ENCODE assay signal across 1 cellular context in the genomic region with DNA sequence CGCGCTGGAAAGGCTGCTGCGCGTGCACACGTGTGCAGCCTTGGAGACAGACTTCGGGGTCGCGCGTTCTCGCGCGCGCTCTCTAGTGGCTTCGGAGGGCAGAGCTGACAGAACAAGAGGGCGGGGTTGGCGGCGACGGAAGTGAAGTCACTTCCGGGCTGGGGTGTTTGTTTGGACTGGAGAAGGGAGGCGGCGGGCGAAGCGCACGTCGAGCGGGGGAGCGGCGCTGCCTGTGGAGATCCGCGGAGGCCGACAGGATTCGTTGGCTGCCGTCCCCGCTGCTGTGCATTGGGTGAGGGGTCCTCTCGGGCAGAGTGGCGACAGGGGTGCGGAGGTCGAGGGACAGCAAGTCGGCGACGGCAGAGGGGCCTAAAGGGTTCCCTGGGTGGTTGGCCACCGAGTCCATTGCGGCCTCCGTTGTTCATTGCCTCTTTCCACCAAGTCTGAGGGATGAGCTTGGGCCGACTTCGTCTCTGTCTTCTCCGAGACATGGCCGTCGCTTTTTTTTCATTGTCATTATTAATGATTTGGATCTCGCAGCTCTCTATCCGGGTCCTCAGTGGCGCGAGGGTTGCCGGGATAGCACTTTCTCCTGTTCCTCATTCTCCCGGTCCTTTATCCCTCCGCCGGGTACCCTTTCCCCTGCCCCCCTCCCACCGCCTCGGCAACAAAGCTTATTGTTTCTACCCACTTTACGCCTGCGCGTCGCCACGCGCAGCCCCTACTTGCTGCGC.
TF ChIP-seq lines count a peak whose summit lies in the region.

A gene with protein sequence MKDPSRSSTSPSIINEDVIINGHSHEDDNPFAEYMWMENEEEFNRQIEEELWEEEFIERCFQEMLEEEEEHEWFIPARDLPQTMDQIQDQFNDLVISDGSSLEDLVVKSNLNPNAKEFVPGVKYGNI (plus strand): TSS at position 166 of the 734 bp plus-strand sequence. CDS start 21,931 bp downstream, outside the sequence.

TF ChIP-seq in HepG2, 621 proteins besides CTCF, POLR2A, EP300 and RAD21 (continued from another document and continues in another):
- TF ChIP-seq, protein P1, sequence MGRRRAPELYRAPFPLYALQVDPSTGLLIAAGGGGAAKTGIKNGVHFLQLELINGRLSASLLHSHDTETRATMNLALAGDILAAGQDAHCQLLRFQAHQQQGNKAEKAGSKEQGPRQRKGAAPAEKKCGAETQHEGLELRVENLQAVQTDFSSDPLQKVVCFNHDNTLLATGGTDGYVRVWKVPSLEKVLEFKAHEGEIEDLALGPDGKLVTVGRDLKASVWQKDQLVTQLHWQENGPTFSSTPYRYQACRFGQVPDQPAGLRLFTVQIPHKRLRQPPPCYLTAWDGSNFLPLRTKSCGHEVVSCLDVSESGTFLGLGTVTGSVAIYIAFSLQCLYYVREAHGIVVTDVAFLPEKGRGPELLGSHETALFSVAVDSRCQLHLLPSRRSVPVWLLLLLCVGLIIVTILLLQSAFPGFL (CRISPR knock-in tag; IDR thresholded peaks at IDR 0.05), result no peak
- TF ChIP-seq KDM2A (CRISPR knock-in tag; IDR thresholded peaks at IDR 0.05; ENCODE audit: borderline replicate concordance, low read depth), result peak; percentile 84; the same call in 1 of the 2 replicates
- TF ChIP-seq ZNF343 (CRISPR knock-in tag; IDR thresholded peaks at IDR 0.05), result peak; percentile 29; the same call in 1 of the 2 replicates
- peak; percentile 70; the same call in 1 of the 2 replicates for TF ChIP-seq ATF1 (CRISPR knock-in tag; IDR thresholded peaks at IDR 0.05)
- no peak for TF ChIP-seq SALL2 (CRISPR knock-in tag; IDR thresholded peaks at IDR 0.05)
- peak; percentile 97 for TF ChIP-seq ZNF776 (CRISPR knock-in tag; IDR thresholded peaks at IDR 0.05)
- TF ChIP-seq, protein P2, sequence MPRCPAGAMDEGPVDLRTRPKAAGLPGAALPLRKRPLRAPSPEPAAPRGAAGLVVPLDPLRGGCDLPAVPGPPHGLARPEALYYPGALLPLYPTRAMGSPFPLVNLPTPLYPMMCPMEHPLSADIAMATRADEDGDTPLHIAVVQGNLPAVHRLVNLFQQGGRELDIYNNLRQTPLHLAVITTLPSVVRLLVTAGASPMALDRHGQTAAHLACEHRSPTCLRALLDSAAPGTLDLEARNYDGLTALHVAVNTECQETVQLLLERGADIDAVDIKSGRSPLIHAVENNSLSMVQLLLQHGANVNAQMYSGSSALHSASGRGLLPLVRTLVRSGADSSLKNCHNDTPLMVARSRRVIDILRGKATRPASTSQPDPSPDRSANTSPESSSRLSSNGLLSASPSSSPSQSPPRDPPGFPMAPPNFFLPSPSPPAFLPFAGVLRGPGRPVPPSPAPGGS (CRISPR knock-in tag; IDR thresholded peaks at IDR 0.05), result peak; percentile 44; the same call in 1 of the 2 replicates
- no peak for TF ChIP-seq ZNF329 (CRISPR knock-in tag; IDR thresholded peaks at IDR 0.05; ENCODE audit: low read depth)
- TF ChIP-seq, protein P3, sequence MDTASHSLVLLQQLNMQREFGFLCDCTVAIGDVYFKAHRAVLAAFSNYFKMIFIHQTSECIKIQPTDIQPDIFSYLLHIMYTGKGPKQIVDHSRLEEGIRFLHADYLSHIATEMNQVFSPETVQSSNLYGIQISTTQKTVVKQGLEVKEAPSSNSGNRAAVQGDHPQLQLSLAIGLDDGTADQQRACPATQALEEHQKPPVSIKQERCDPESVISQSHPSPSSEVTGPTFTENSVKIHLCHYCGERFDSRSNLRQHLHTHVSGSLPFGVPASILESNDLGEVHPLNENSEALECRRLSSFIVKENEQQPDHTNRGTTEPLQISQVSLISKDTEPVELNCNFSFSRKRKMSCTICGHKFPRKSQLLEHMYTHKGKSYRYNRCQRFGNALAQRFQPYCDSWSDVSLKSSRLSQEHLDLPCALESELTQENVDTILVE (CRISPR knock-in tag; IDR thresholded peaks at IDR 0.05), result peak; percentile 32; the same call in 1 of the 2 replicates
- TF ChIP-seq, protein P4, sequence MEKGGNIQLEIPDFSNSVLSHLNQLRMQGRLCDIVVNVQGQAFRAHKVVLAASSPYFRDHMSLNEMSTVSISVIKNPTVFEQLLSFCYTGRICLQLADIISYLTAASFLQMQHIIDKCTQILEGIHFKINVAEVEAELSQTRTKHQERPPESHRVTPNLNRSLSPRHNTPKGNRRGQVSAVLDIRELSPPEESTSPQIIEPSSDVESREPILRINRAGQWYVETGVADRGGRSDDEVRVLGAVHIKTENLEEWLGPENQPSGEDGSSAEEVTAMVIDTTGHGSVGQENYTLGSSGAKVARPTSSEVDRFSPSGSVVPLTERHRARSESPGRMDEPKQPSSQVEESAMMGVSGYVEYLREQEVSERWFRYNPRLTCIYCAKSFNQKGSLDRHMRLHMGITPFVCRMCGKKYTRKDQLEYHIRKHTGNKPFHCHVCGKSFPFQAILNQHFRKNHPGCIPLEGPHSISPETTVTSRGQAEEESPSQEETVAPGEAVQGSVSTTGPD (CRISPR knock-in tag; IDR thresholded peaks at IDR 0.05), result peak; percentile 71; the same call in 1 of the 2 replicates
- peak; percentile 78; the same call in 1 of the 2 replicates for TF ChIP-seq ZFP37 (CRISPR knock-in tag; IDR thresholded peaks at IDR 0.05; ENCODE audit: borderline replicate concordance)
- no peak for TF ChIP-seq THYN1 (CRISPR knock-in tag; IDR thresholded peaks at IDR 0.05; ENCODE audit: borderline replicate concordance, low read depth)
- TF ChIP-seq KDM1A (CRISPR knock-in tag; IDR thresholded peaks at IDR 0.05), result no peak
- TF ChIP-seq, protein P5, sequence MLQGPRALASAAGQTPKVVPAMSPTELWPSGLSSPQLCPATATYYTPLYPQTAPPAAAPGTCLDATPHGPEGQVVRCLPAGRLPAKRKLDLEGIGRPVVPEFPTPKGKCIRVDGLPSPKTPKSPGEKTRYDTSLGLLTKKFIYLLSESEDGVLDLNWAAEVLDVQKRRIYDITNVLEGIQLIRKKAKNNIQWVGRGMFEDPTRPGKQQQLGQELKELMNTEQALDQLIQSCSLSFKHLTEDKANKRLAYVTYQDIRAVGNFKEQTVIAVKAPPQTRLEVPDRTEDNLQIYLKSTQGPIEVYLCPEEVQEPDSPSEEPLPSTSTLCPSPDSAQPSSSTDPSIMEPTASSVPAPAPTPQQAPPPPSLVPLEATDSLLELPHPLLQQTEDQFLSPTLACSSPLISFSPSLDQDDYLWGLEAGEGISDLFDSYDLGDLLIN (CRISPR knock-in tag; IDR thresholded peaks at IDR 0.05; ENCODE audit: borderline replicate concordance), result no peak
- TF ChIP-seq ZNF607 (CRISPR knock-in tag; IDR thresholded peaks at IDR 0.05; ENCODE audit: borderline replicate concordance), result peak; percentile 85; the same call in 1 of the 2 replicates
- TF ChIP-seq MBD4 (IDR thresholded peaks at IDR 0.05; ENCODE audit: borderline replicate concordance, low read length), result no peak
- TF ChIP-seq, protein P6, sequence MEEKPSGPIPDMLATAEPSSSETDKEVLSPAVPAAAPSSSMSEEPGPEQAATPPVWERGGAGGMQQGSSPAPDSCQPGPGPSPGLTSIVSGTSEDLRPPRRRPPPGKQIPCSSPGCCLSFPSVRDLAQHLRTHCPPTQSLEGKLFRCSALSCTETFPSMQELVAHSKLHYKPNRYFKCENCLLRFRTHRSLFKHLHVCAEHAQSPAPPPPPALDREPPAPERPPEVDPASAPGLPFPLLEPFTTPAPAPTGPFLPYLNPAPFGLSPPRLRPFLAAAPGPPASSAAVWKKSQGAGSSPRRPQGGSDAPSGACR (CRISPR knock-in tag; IDR thresholded peaks at IDR 0.05), result no peak
- 0 out of 2 replicates have a peak, but pooled peaks have one; percentile 12 for TF ChIP-seq FOXK2 (IDR thresholded peaks at IDR 0.05)
- TF ChIP-seq, protein P7, sequence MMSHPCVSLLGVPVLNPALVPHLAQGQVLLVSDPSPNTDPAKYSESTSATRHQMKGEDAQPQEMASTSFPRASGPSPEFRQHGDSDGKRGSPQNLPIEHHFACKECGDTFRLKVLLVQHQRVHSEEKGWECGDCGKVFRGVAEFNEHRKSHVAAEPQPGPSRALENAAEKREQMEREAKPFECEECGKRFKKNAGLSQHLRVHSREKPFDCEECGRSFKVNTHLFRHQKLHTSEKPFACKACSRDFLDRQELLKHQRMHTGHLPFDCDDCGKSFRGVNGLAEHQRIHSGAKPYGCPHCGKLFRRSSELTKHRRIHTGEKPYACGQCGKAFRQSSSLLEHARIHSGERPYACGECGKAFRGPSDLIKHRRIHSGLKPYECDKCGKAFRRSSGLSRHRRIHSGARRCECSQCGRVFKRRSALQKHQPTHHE (CRISPR knock-in tag; IDR thresholded peaks at IDR 0.05; ENCODE audit: borderline replicate concordance), result peak; percentile 67; the same call in 1 of the 2 replicates
- TF ChIP-seq FOSL2 (CRISPR knock-in tag; IDR thresholded peaks at IDR 0.05), result no peak; the same call in 1 of the 2 replicates
- TF ChIP-seq FOXO1 (CRISPR knock-in tag; IDR thresholded peaks at IDR 0.05), result peak; percentile 67; the same call in 1 of the 2 replicates
- TF ChIP-seq MTA3 (CRISPR knock-in tag; IDR thresholded peaks at IDR 0.05), result no peak
- peak; percentile 76 for TF ChIP-seq POGZ (CRISPR knock-in tag; IDR thresholded peaks at IDR 0.05)
- no peak for TF ChIP-seq ISX (CRISPR knock-in tag; conservative IDR thresholded peaks at IDR 0.05)
- TF ChIP-seq ZNF879 (CRISPR knock-in tag; IDR thresholded peaks at IDR 0.05), result 0 out of 2 replicates have a peak, but pooled peaks have one; percentile 23
- peak; percentile 79 for TF ChIP-seq SIN3A (IDR thresholded peaks at IDR 0.05; ENCODE audit: borderline replicate concordance, low read depth, low read length)
- TF ChIP-seq IKZF1 (IDR thresholded peaks at IDR 0.05), result no peak
- TF ChIP-seq ZZZ3 (CRISPR knock-in tag; IDR thresholded peaks at IDR 0.05; ENCODE audit: borderline replicate concordance), result peak; percentile 80; the same call in 1 of the 2 replicates
- no peak; the same call in 1 of the 2 replicates for TF ChIP-seq NFKB2 (CRISPR knock-in tag; IDR thresholded peaks at IDR 0.05; ENCODE audit: borderline replicate concordance)
- 0 out of 2 replicates have a peak, but pooled peaks have one; percentile 29 for TF ChIP-seq ZNF709 (CRISPR knock-in tag; IDR thresholded peaks at IDR 0.05)
- TF ChIP-seq TEAD2 (CRISPR knock-in tag; IDR thresholded peaks at IDR 0.05), result no peak
- peak; percentile 89 for TF ChIP-seq CREB1 (IDR thresholded peaks at IDR 0.05)
- peak; percentile 96 for TF ChIP-seq CREB1 (CRISPR knock-in tag; IDR thresholded peaks at IDR 0.05)
- peak; percentile 53; the same call in 1 of the 2 replicates for TF ChIP-seq BRD4 (CRISPR knock-in tag; IDR thresholded peaks at IDR 0.05)
- no peak for TF ChIP-seq SP1 (IDR thresholded peaks at IDR 0.05)
- TF ChIP-seq SP1 (CRISPR knock-in tag; IDR thresholded peaks at IDR 0.05), result peak; percentile 79
- peak; percentile 61 for TF ChIP-seq CBFB (CRISPR knock-in tag; IDR thresholded peaks at IDR 0.05)
- no peak for TF ChIP-seq NR2F6 (IDR thresholded peaks at IDR 0.05)
- no peak for TF ChIP-seq NR2F6 (CRISPR knock-in tag; IDR thresholded peaks at IDR 0.05)
- TF ChIP-seq ZNF713 (CRISPR knock-in tag; IDR thresholded peaks at IDR 0.05), result no peak
- TF ChIP-seq ZNF430 (CRISPR knock-in tag; IDR thresholded peaks at IDR 0.05), result peak; percentile 93
- TF ChIP-seq, protein P8, sequence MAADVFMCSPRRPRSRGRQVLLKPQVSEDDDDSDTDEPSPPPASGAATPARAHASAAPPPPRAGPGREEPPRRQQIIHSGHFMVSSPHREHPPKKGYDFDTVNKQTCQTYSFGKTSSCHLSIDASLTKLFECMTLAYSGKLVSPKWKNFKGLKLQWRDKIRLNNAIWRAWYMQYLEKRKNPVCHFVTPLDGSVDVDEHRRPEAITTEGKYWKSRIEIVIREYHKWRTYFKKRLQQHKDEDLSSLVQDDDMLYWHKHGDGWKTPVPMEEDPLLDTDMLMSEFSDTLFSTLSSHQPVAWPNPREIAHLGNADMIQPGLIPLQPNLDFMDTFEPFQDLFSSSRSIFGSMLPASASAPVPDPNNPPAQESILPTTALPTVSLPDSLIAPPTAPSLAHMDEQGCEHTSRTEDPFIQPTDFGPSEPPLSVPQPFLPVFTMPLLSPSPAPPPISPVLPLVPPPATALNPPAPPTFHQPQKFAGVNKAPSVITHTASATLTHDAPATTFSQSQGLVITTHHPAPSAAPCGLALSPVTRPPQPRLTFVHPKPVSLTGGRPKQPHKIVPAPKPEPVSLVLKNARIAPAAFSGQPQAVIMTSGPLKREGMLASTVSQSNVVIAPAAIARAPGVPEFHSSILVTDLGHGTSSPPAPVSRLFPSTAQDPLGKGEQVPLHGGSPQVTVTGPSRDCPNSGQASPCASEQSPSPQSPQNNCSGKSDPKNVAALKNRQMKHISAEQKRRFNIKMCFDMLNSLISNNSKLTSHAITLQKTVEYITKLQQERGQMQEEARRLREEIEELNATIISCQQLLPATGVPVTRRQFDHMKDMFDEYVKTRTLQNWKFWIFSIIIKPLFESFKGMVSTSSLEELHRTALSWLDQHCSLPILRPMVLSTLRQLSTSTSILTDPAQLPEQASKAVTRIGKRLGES (CRISPR knock-in tag; IDR thresholded peaks at IDR 0.05; ENCODE audit: borderline replicate concordance), result no peak
- TF ChIP-seq, protein P9, sequence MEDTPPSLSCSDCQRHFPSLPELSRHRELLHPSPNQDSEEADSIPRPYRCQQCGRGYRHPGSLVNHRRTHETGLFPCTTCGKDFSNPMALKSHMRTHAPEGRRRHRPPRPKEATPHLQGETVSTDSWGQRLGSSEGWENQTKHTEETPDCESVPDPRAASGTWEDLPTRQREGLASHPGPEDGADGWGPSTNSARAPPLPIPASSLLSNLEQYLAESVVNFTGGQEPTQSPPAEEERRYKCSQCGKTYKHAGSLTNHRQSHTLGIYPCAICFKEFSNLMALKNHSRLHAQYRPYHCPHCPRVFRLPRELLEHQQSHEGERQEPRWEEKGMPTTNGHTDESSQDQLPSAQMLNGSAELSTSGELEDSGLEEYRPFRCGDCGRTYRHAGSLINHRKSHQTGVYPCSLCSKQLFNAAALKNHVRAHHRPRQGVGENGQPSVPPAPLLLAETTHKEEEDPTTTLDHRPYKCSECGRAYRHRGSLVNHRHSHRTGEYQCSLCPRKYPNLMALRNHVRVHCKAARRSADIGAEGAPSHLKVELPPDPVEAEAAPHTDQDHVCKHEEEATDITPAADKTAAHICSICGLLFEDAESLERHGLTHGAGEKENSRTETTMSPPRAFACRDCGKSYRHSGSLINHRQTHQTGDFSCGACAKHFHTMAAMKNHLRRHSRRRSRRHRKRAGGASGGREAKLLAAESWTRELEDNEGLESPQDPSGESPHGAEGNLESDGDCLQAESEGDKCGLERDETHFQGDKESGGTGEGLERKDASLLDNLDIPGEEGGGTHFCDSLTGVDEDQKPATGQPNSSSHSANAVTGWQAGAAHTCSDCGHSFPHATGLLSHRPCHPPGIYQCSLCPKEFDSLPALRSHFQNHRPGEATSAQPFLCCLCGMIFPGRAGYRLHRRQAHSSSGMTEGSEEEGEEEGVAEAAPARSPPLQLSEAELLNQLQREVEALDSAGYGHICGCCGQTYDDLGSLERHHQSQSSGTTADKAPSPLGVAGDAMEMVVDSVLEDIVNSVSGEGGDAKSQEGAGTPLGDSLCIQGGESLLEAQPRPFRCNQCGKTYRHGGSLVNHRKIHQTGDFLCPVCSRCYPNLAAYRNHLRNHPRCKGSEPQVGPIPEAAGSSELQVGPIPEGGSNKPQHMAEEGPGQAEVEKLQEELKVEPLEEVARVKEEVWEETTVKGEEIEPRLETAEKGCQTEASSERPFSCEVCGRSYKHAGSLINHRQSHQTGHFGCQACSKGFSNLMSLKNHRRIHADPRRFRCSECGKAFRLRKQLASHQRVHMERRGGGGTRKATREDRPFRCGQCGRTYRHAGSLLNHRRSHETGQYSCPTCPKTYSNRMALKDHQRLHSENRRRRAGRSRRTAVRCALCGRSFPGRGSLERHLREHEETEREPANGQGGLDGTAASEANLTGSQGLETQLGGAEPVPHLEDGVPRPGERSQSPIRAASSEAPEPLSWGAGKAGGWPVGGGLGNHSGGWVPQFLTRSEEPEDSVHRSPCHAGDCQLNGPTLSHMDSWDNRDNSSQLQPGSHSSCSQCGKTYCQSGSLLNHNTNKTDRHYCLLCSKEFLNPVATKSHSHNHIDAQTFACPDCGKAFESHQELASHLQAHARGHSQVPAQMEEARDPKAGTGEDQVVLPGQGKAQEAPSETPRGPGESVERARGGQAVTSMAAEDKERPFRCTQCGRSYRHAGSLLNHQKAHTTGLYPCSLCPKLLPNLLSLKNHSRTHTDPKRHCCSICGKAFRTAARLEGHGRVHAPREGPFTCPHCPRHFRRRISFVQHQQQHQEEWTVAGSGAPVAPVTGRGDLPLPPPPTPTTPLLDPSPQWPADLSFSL (CRISPR knock-in tag; IDR thresholded peaks at IDR 0.05), result no peak
